8 cellular contexts compared by ENCODE assay signal in the genomic region with DNA sequence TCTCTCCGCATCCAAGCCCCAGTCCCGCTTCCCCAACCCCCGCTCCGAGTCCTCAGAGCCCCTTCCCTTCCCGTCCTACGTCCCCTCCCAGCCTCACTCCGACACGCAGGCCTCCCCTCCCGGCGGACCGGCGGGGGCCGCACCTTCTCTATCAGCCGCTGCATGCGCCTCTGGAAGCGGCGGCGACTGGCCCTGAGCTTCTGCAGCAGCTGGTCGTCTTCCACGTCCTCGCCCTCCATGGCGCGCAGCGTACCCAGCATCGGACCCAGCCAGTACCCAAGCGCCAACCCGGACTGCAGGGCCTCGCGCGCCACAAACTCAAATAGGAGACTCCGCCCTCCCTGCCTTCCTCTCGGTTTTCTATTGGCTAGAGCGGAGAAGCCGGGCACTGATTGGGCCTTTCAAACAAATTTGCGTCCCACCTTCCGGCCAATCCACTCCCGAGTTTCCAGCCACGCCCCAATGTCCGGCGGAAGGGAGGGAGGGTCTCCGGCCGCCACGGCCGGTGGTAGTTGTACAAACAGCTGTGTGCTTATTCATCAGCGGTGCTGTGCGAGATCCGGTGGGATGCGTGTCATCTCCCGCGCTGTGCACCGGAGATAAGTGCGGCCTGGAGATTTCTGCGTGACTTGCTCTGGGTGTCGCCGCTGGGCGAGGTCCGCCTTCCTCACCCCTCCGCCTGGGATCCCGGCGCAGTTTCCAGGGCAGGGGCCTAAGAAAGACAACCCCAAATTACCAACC. TPM values are rescaled to one million over a fixed set of nuclear protein-coding genes. Genes with fewer than 3 reads are reported as not detected.
A peak's percentile ranks its signal among the peaks of the same experiment; 100 is the strongest.
DNase-seq lines count a peak whose midpoint lies in the region; ATAC-seq and TF ChIP-seq lines count a peak whose summit lies in the region.

A gene with protein sequence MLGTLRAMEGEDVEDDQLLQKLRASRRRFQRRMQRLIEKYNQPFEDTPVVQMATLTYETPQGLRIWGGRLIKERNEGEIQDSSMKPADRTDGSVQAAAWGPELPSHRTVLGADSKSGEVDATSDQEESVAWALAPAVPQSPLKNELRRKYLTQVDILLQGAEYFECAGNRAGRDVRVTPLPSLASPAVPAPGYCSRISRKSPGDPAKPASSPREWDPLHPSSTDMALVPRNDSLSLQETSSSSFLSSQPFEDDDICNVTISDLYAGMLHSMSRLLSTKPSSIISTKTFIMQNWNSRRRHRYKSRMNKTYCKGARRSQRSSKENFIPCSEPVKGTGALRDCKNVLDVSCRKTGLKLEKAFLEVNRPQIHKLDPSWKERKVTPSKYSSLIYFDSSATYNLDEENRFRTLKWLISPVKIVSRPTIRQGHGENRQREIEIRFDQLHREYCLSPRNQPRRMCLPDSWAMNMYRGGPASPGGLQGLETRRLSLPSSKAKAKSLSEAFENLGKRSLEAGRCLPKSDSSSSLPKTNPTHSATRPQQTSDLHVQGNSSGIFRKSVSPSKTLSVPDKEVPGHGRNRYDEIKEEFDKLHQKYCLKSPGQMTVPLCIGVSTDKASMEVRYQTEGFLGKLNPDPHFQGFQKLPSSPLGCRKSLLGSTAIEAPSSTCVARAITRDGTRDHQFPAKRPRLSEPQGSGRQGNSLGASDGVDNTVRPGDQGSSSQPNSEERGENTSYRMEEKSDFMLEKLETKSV (minus strand): TSS at position 295 of the 741 bp plus-strand sequence. CDS start 35 bp downstream, at position 260.

- H3K27ac ChIP-seq in testis = peak within 1 kb of the TSS in 1 of 2 donors; percentile 48

- H3K4me3 ChIP-seq in GM06990 (replicated peaks; ENCODE audit: low read depth, low read length) (peak within 1 kb of the TSS; percentile 94), NB4 (ENCODE audit: low read depth, low read length) (peak within 1 kb of the TSS; percentile 99), testis (peak within 1 kb of the TSS; percentile 61 to 85)

- TF ChIP-seq CTCF in GM06990 (IDR thresholded peaks at IDR 0.05; ENCODE audit: insufficient read depth, low read length, poor library complexity, severe bottlenecking) (no peak), NB4 (IDR thresholded peaks at IDR 0.05; ENCODE audit: low read depth, low read length) (no peak), testis (IDR thresholded peaks at IDR 0.05) (no peak)

- 0% methylated on average over 36 to 60 of the region's 60 CpGs for WGBS in testis, 2 donors

- no peaks in the 10 kb centered on the region for H3K27me3 ChIP-seq in GM06990 (replicated peaks; ENCODE audit: control insufficient read depth, insufficient read depth, low read length)
- no peaks in the 10 kb centered on the region for H3K27me3 ChIP-seq in testis

- H3K9me3 ChIP-seq in testis = no peaks in the 10 kb centered on the region

- peaks cover 6% of the 10 kb centered on the region for H3K36me3 ChIP-seq in GM06990 (ENCODE audit: control insufficient read depth, insufficient read depth, low read length)
- H3K36me3 ChIP-seq in testis (ENCODE audit: low read depth, missing control alignments) = no peaks in the 10 kb centered on the region

- no peaks in the 10 kb centered on the region for H3K4me1 ChIP-seq in testis

- peak; percentile 98 for ATAC-seq in HG02571 (IDR thresholded peaks at IDR 0.05; ENCODE audit: unreplicated experiment)

- intact Hi-C loops in testis (cut with DNase I; ENCODE audit: low total_unique reads) = no loop called here

- peak; percentile 95 for DNase-seq in GM06990 (ENCODE audit: extremely low read depth, insufficient read length)
- peak; percentile 98 for DNase-seq in NB4 (ENCODE audit: low read depth)
- peak; percentile 94 for DNase-seq in SK-N-DZ (ENCODE audit: low spot score)
- peak; percentile 92 for DNase-seq in activated naive CD4-positive, alpha-beta T cell treated with Interleukin-2 at 50 U/mL for 16 hours
- peak; percentile 99 for DNase-seq in germinal center (ENCODE audit: low spot score)
- DNase-seq in occipital lobe (lab: John Stamatoyannopoulos, UW) = peak; percentile 93
- peak; percentile 98 for DNase-seq in testis

- TF ChIP-seq POLR2A in NB4 (IDR thresholded peaks at IDR 0.05; ENCODE audit: extremely low read depth, insufficient read length) (peak; percentile 78), testis (IDR thresholded peaks at IDR 0.05) (no peak)

RNA-seq across cellular contexts. Expression of the gene that starts here (rescaled TPM):
- 32.9 and 50.9 TPM in 2 replicates for polyA plus RNA-seq in SK-N-DZ (2014; cell fraction: cytosol; rRNA removed)
- polyA plus RNA-seq in SK-N-DZ (2014; cell fraction: nucleus; rRNA removed) = 88.3 and 107 TPM in 2 replicates
- 1.9 TPM for total RNA-seq in occipital lobe
- 10 to 100 TPM; 10.2 to 13.9 TPM for total RNA-seq in testis
- polyA plus RNA-seq in testis (ENCODE audit: insufficient read depth, low read depth, low replicate concordance) = 30.2 TPM
